Comparison of ENCODE assay signal across 28 cellular contexts in the genomic region with DNA sequence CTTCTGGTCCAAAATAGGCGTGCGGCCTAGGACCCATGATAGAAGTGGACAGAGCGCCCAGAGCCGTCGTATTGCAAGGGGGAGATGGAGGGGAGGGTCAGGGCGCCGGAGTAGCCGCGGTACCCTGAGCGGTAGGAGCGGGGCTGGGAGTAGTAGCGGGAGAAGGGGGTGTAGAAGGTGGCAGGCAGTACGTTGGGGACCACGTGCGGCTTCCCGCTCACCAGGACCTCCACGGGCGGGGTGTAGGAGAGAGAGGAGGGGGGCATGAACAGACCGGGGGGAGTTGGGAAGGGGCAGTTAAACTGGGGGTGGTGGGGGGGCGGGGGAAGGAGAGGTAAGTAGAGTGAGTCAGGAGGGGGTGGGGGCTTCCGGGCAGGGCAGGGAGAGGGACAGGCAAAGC. TPM values are rescaled to one million over a fixed set of nuclear protein-coding genes. Genes with fewer than 3 reads are reported as not detected.
DNase-seq lines count a peak whose midpoint lies in the region; ATAC-seq and TF ChIP-seq lines count a peak whose summit lies in the region.
"Had no signal": no experiment of that assay in that cellular context is flagged by ENCODE, and none has a peak within 500 bp of the region (broad histone marks: within the 10 kb centered on the region; RNA-seq: fewer than 3 reads in every experiment).

No MANE protein-coding gene starts in this region.

- no CpG with 5 or more reads among the region's 21 CpGs for WGBS in neuronal stem cell (ENCODE audit: extremely low coverage in 2 of 2, insufficient read length in 2 of 2, insufficient replicate concordance in 1 of 2), 2 donors

- peak overlapping the region; percentile 13 for H2BK15ac ChIP-seq in neuronal stem cell (ENCODE audit: low read length)

- no peak overlapping the region for H3K4ac ChIP-seq in neuronal stem cell (ENCODE audit: low read length)

- CTCF ChIA-PET in CD4-positive, alpha-beta T cell (lab: Charles Lee), result interaction anchor here (1.1 kb wide), 1 partner anchor 11 kb away, joined by 4 read pairs; no protein-coding TSS in a partner anchor
- CTCF ChIA-PET in CD4-positive, alpha-beta memory T cell (lab: Charles Lee; ENCODE audit: partially characterized antibody), result interaction anchor here (1.6 kb wide), 1 partner anchor 112 kb away, joined by 4 read pairs; no protein-coding TSS in a partner anchor

- H3K36me3 Mint-ChIP-seq in CD4-positive, alpha-beta T cell (ENCODE audit: low read depth), result peaks cover 31% of the 10 kb centered on the region
- H3K36me3 Mint-ChIP-seq in central memory CD8-positive, alpha-beta T cell (ENCODE audit: insufficient read depth), result peaks cover 29% of the 10 kb centered on the region
- H3K36me3 Mint-ChIP-seq in CD4-positive, alpha-beta memory T cell, result peaks cover 21 to 27% of the 10 kb centered on the region in 2 donors

- H3K18ac ChIP-seq in neuronal stem cell (ENCODE audit: low read length), result peak overlapping the region; percentile 74

- H2BK5ac ChIP-seq in neuronal stem cell (ENCODE audit: low read length), result no peak overlapping the region

- H2BK120ac ChIP-seq in neuronal stem cell (ENCODE audit: low read depth, low read length), result no peak overlapping the region

- ATAC-seq in CD4-positive, alpha-beta T cell (ENCODE audit: poor library complexity), result no peak
- ATAC-seq in central memory CD8-positive, alpha-beta T cell (replicated peaks; ENCODE audit: extremely low read depth, poor library complexity, severe bottlenecking), result no peak
- ATAC-seq: activated CD4-positive, CD25-positive, alpha-beta regulatory T cell treated with anti-CD3 and anti-CD28 coated beads, Interleukin-2, amount 50 U/mL, for 24 hours had no signal

- H4K8ac ChIP-seq in neuronal stem cell (ENCODE audit: low read depth, low read length), result no peak overlapping the region

- no peaks in the 10 kb centered on the region for H3K9me3 Mint-ChIP-seq in CD4-positive, alpha-beta T cell
- H3K9me3 Mint-ChIP-seq in central memory CD8-positive, alpha-beta T cell, result no peaks in the 10 kb centered on the region
- H3K9me3 Mint-ChIP-seq in CD4-positive, alpha-beta memory T cell, result no peaks in the 10 kb centered on the region
- H3K9me3 Mint-ChIP-seq: activated CD4-positive, alpha-beta memory T cell treated with anti-CD3 and anti-CD28 coated beads for 36 hours; nephron; T-cell had no signal

- H3K27ac ChIP-seq in CD4-positive, alpha-beta T cell (ENCODE audit: low read depth, low read length), result no peak overlapping the region
- no peak overlapping the region for H3K27ac ChIP-seq in neuronal stem cell (replicated peaks; ENCODE audit: low read length)
- H3K27ac ChIP-seq in left ventricle myocardium inferior (replicated peaks), result no peak overlapping the region
- H3K27ac ChIP-seq in CD4-positive, alpha-beta memory T cell (ENCODE audit: low read depth, low read length), result no peak overlapping the region
- H3K27ac ChIP-seq: parathyroid adenoma, SJCRH30, suprapubic skin had no signal

- no peak overlapping the region for H2AFZ ChIP-seq in neuronal stem cell (ENCODE audit: low read length)
- H2AFZ ChIP-seq: parathyroid adenoma had no signal

- intact Hi-C loops in CD4-positive, alpha-beta T cell (cut with DNase I, micrococcal nuclease), result no loop called here
- intact Hi-C loops in left ventricle myocardium inferior (cut with micrococcal nuclease), result no loop called here
- intact Hi-C loops in CD4-positive, alpha-beta memory T cell (cut with micrococcal nuclease), result no loop called here

- H3K36me3 ChIP-seq in neuronal stem cell (replicated peaks in 1 of 2; ENCODE audit: control insufficient read depth in 2 of 2, insufficient read depth in 2 of 2, low read length in 2 of 2) (peaks cover 12 to 32% of the 10 kb centered on the region in 2 donors), left ventricle myocardium inferior (peaks cover 16% of the 10 kb centered on the region)
- peaks cover 17% of the 10 kb centered on the region for H3K36me3 ChIP-seq in CD4-positive, alpha-beta memory T cell (ENCODE audit: insufficient read depth, low read length)

- peak overlapping the region; percentile 44 for H3K27ac Mint-ChIP-seq in CD4-positive, alpha-beta T cell
- peak overlapping the region; percentile 33 for H3K27ac Mint-ChIP-seq in central memory CD8-positive, alpha-beta T cell (ENCODE audit: low read depth)
- no peak overlapping the region for H3K27ac Mint-ChIP-seq in CD4-positive, alpha-beta memory T cell
- H3K27ac Mint-ChIP-seq: activated CD4-positive, alpha-beta memory T cell treated with anti-CD3 and anti-CD28 coated beads for 36 hours; T-cell had no signal

- H3K23ac ChIP-seq in neuronal stem cell (ENCODE audit: low read depth, low read length, poor library complexity), result no peak overlapping the region

- H3K9ac ChIP-seq in neuronal stem cell (ENCODE audit: low read depth, low read length, poor library complexity), result no peak overlapping the region
- H3K9ac ChIP-seq: parathyroid adenoma had no signal

- in situ Hi-C loops in GM13977 (cut with MboI; ENCODE audit: low pct_unique_long_range_greater_than_20kb, low sequenced_read_pairs, unreplicated experiment), result no loop called here

- H3K27me3 ChIP-seq in CD4-positive, alpha-beta T cell (ENCODE audit: control insufficient read depth, insufficient read depth, low read length), result no peaks in the 10 kb centered on the region
- peaks cover 0 to 4% (median 0%) of the 10 kb centered on the region in 3 experiments for H3K27me3 ChIP-seq in neuronal stem cell (ENCODE audit: control insufficient read depth in 3 of 3, insufficient read depth in 3 of 3, low read depth in 1 of 3, low read length in 3 of 3)
- H3K27me3 ChIP-seq in left ventricle myocardium inferior (ENCODE audit: low read depth), result no peaks in the 10 kb centered on the region
- H3K27me3 ChIP-seq in CD4-positive, alpha-beta memory T cell (ENCODE audit: insufficient read depth, low read length), result no peaks in the 10 kb centered on the region
- H3K27me3 ChIP-seq: right atrium auricular region, SJCRH30, suprapubic skin had no signal

- H3K4me3 Mint-ChIP-seq in CD4-positive, alpha-beta T cell, result no peak overlapping the region
- H3K4me3 Mint-ChIP-seq in central memory CD8-positive, alpha-beta T cell, result no peak overlapping the region
- H3K4me3 Mint-ChIP-seq in CD4-positive, alpha-beta memory T cell, result no peak overlapping the region
- H3K4me3 Mint-ChIP-seq: activated CD4-positive, alpha-beta memory T cell treated with anti-CD3 and anti-CD28 coated beads for 36 hours; nephron had no signal

- H3K4me1 ChIP-seq in neuronal stem cell (ENCODE audit: control insufficient read depth in 2 of 2, insufficient read depth in 1 of 2, low read depth in 1 of 2, low read length in 2 of 2) (peaks cover 8 to 11% of the 10 kb centered on the region in 2 donors), left ventricle myocardium inferior (peaks cover 34% of the 10 kb centered on the region)
- H3K4me1 ChIP-seq in CD4-positive, alpha-beta memory T cell (ENCODE audit: insufficient read depth, low read length), result no peaks in the 10 kb centered on the region

- H3K14ac ChIP-seq in neuronal stem cell (ENCODE audit: low read length), result no peak overlapping the region

- no peak for TF ChIP-seq CTCF in CD4-positive, alpha-beta T cell (IDR thresholded peaks at IDR 0.05)
- TF ChIP-seq CTCF in GM13977 (IDR thresholded peaks at IDR 0.05; ENCODE audit: extremely low read depth, insufficient read depth, missing control alignments) (no peak), left ventricle myocardium inferior (IDR thresholded peaks at IDR 0.05; ENCODE audit: borderline replicate concordance) (no peak)

- DNase-seq in CD4-positive, alpha-beta T cell, result no peak
- DNase-seq in GM13977 (ENCODE audit: low spot score) (peak; percentile 13), neuronal stem cell (ENCODE audit: low spot score) (no peak), left ventricle myocardium inferior (no peak), HK-2 (ENCODE audit: unreplicated experiment) (no peak)
- no peak for DNase-seq in central memory CD8-positive, alpha-beta T cell (ENCODE audit: low spot score in 2 of 2)
- no peak for DNase-seq in activated CD4-positive, alpha-beta T cell treated with anti-CD3 and anti-CD28 coated beads for 4 hours
- DNase-seq in CD4-positive, alpha-beta memory T cell, result no peak
- DNase-seq: activated CD4-positive, alpha-beta memory T cell treated with anti-CD3 and anti-CD28 coated beads for 36 hours; EL; KG1; left ventricle myocardium superior; midbrain; MM.1S; NCI-H1417; NCI-H2081; NCI-H2227 treated with DMSO at 0.1 percent for 48 hours; NCI-H69; SJCRH30; stimulated activated CD4-positive, alpha-beta T cell treated with anti-CD3 and anti-CD28 coated beads, Interleukin-2, amount 100 ng/mL, for 48 hours; T-cell had no signal

- no peak overlapping the region for H3K4me3 ChIP-seq in neuronal stem cell (ENCODE audit: low read length in 2 of 2)
- H3K4me3 ChIP-seq in left ventricle myocardium inferior, result no peak overlapping the region
- no peak overlapping the region for H3K4me3 ChIP-seq in CD4-positive, alpha-beta memory T cell (ENCODE audit: low read length in 2 of 2)
- H3K4me3 ChIP-seq: right atrium auricular region, SJCRH30, suprapubic skin had no signal

- H3K79me1 ChIP-seq in neuronal stem cell (ENCODE audit: low read depth, low read length), result no peaks in the 10 kb centered on the region

- peaks cover 4% of the 10 kb centered on the region for H3K27me3 Mint-ChIP-seq in CD4-positive, alpha-beta T cell
- no peaks in the 10 kb centered on the region for H3K27me3 Mint-ChIP-seq in central memory CD8-positive, alpha-beta T cell
- H3K27me3 Mint-ChIP-seq in CD4-positive, alpha-beta memory T cell, result no peaks in the 10 kb centered on the region
- H3K27me3 Mint-ChIP-seq: activated CD4-positive, alpha-beta memory T cell treated with anti-CD3 and anti-CD28 coated beads for 36 hours; T-cell had no signal

- no peak overlapping the region for H4K91ac ChIP-seq in neuronal stem cell (ENCODE audit: low read depth, low read length, poor library complexity)

- peak overlapping the region; percentile 39 for H2AK5ac ChIP-seq in neuronal stem cell (ENCODE audit: low read depth, low read length)

- POLR2A ChIA-PET in CD4-positive, alpha-beta T cell (lab: Charles Lee), result no interaction called here
- POLR2A ChIA-PET in CD4-positive, alpha-beta memory T cell (lab: Charles Lee; ENCODE audit: partially characterized antibody), result interaction anchor here (0.8 to 1.9 kb wide), 5 partner anchors 16 to 590 kb away, joined by 3 to 5 read pairs (median 3); partner anchors contain the start of genes ACOX1, ST6GALNAC2 and TEN1

- peaks cover 27% of the 10 kb centered on the region for H3K4me1 Mint-ChIP-seq in CD4-positive, alpha-beta T cell (ENCODE audit: low read depth)
- peaks cover 36% of the 10 kb centered on the region for H3K4me1 Mint-ChIP-seq in central memory CD8-positive, alpha-beta T cell
- H3K4me1 Mint-ChIP-seq in CD4-positive, alpha-beta memory T cell, result peaks cover 19 to 39% (median 26%) of the 10 kb centered on the region in 4 donors

- peak overlapping the region; percentile 2 for H3K4me2 ChIP-seq in neuronal stem cell (ENCODE audit: insufficient read depth, low read length, poor library complexity, severe bottlenecking)

- peak overlapping the region; percentile 33 for H2BK12ac ChIP-seq in neuronal stem cell (ENCODE audit: low read length)

- H3K9me3 ChIP-seq in CD4-positive, alpha-beta T cell (ENCODE audit: control insufficient read depth, low read length), result no peaks in the 10 kb centered on the region
- H3K9me3 ChIP-seq in neuronal stem cell (replicated peaks in 1 of 2; ENCODE audit: control insufficient read depth in 2 of 2, insufficient read depth in 1 of 2, low read depth in 1 of 2, low read length in 2 of 2) (peaks cover 0 to 2% of the 10 kb centered on the region in 2 donors), left ventricle myocardium inferior (replicated peaks) (no peaks in the 10 kb centered on the region)
- H3K9me3 ChIP-seq in CD4-positive, alpha-beta memory T cell (ENCODE audit: control insufficient read depth in 1 of 2, low read length in 2 of 2), result no peaks in the 10 kb centered on the region
- H3K9me3 ChIP-seq: right atrium auricular region, SJCRH30, suprapubic skin had no signal

RNA-seq across cellular contexts. Expression of gene ST6GALNAC2, which starts 16.9 kb away (rescaled TPM):
- total RNA-seq in CD4-positive, alpha-beta T cell, result 1 to 10 TPM in 1 of 2 experiments, under 1 TPM in 1; 0.49 to 1.2 TPM
- polyA plus RNA-seq in neuronal stem cell (2013, experiment 1 of 2), result 0.35 TPM
- 0.50 TPM for polyA plus RNA-seq in neuronal stem cell (2013, experiment 2 of 2)
- total RNA-seq in left ventricle myocardium inferior, result 4.3 TPM
- 1 to 10 TPM; 3.3 to 3.6 TPM for total RNA-seq in CD4-positive, alpha-beta memory T cell
- 1 to 10 TPM in 1 of 2 donors, under 1 TPM in 1; 0.95 to 2.4 TPM for polyA plus RNA-seq in CD4-positive, alpha-beta memory T cell
- total RNA-seq: SJCRH30 had no signal

RNA-seq across cellular contexts. Expression of gene PRCD, which starts 28.9 kb away (rescaled TPM):
- total RNA-seq in CD4-positive, alpha-beta T cell, result not detected
- polyA plus RNA-seq in neuronal stem cell (2013, experiment 1 of 2), result 1.4 TPM
- polyA plus RNA-seq in neuronal stem cell (2013, experiment 2 of 2), result 1.2 TPM
- 3.9 TPM for total RNA-seq in left ventricle myocardium inferior
- total RNA-seq in CD4-positive, alpha-beta memory T cell, result not detected
- polyA plus RNA-seq in CD4-positive, alpha-beta memory T cell, result not detected
- total RNA-seq: activated CD4-positive, alpha-beta memory T cell treated with anti-CD3 and anti-CD28 coated beads for 36 hours; endothelial cell of umbilical vein had no signal
- polyA plus RNA-seq: CD14-positive monocyte, endothelial cell of umbilical vein had no signal

RNA-seq across cellular contexts. Expression of gene CYGB, which starts 31.3 kb away (rescaled TPM):
- total RNA-seq in CD4-positive, alpha-beta T cell, result not detected
- 0.98 TPM for polyA plus RNA-seq in neuronal stem cell (2013, experiment 1 of 2)
- polyA plus RNA-seq in neuronal stem cell (2013, experiment 2 of 2), result 0.96 TPM
- total RNA-seq in left ventricle myocardium inferior, result 24.1 TPM
- not detected for total RNA-seq in CD4-positive, alpha-beta memory T cell
- polyA plus RNA-seq in CD4-positive, alpha-beta memory T cell, result not detected
- total RNA-seq: activated CD4-positive, alpha-beta memory T cell treated with anti-CD3 and anti-CD28 coated beads for 36 hours; SJCRH30 had no signal
- polyA plus RNA-seq: CD14-positive monocyte had no signal

Comparison
In these comparisons a context has a peak if more than half of its experiments do, and no peak if none do; other contexts are left out.
1. H3K27ac Mint-ChIP-seq: peak in CD4-positive, alpha-beta T cell (single experiment) and central memory CD8-positive, alpha-beta T cell (single experiment); none in CD4-positive, alpha-beta memory T cell (0 of 7).
2. RNA of gene CYGB, which starts 31.3 kb away (total RNA-seq): 24.1 TPM in left ventricle myocardium inferior (single experiment); not detected in CD4-positive, alpha-beta memory T cell and not detected in CD4-positive, alpha-beta T cell; every median in the first group is over 10 times any median in the second.